7 cellular contexts compared by ENCODE assay signal in genomic region chr16:54998834-54999233, GRCh38.
"Had no signal": no experiment of that assay in that cellular context is flagged by ENCODE, and none has a peak within 500 bp of the region (broad histone marks: within the 10 kb centered on the region; RNA-seq: fewer than 3 reads in every experiment).

No MANE protein-coding gene starts in this region.

- DNase-seq: H7, KG1 had no signal

- ATAC-seq: GM23338, HCT116 had no signal

- H3K4me3 ChIP-seq: GM23338, HAP-1 had no signal

- H3K4me2 ChIP-seq: GM23338 had no signal

- FAIRE-seq: HTR-8/SVneo had no signal

- H3K9me3 Mint-ChIP-seq: GM23338, IgD-negative memory B cell had no signal

- H3K9me3 ChIP-seq: HAP-1 had no signal

- H3K36me3 Mint-ChIP-seq: IgD-negative memory B cell had no signal

- H3K4me1 Mint-ChIP-seq: GM23338, IgD-negative memory B cell had no signal

- H3K4me3 Mint-ChIP-seq: GM23338, IgD-negative memory B cell had no signal

- H3K36me3 ChIP-seq: HAP-1 had no signal

- H3K27ac Mint-ChIP-seq: GM23338 had no signal
